20 cellular contexts compared by ENCODE assay signal in the genomic region with DNA sequence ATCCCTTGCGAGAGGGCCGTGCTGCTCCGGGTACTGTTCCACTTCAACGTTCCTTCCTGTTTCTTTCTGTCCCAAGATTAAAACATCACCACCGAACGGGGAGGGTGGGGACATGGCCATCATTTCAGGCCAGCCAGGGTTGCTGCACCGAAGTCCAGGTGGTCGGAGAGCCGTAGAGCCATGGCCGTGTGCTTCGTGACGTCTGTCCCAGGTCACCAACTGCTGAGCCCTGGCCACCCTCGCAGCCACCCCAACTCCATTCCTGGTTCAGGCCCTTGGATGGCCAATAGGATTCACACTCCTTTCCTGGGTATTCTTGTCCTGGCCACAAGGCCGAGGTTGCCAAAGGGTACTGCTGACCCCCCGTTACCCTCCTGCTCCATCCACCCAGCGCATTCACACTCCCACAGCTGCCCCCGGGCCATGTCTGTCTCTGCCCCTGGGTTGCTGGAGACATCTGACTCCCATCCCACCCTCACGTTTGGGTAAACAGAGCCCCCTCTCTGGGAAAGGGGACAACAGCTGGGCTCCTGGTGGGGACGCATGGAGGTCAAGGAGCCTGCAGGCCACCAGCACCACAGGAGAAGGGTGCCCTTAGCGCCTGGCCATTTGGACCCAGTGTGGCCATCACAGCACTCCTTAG.
DNase-seq lines count a peak whose midpoint lies in the region; ATAC-seq, FAIRE-seq and TF ChIP-seq lines count a peak whose summit lies in the region.
"Had no signal": no experiment of that assay in that cellular context is flagged by ENCODE, and none has a peak within 500 bp of the region (broad histone marks: within the 10 kb centered on the region; RNA-seq: fewer than 3 reads in every experiment).

No MANE protein-coding gene starts in this region.

- 0 out of 2 replicates have a peak overlapping the region, but pooled peaks have one; percentile 29 for H2BK15ac ChIP-seq in H1 (ENCODE audit: low read length)

- TF ChIP-seq POLR2A in H1 (IDR thresholded peaks at IDR 0.05; ENCODE audit: control extremely low read depth in 1 of 2, low read depth in 2 of 2, low read length in 2 of 2), result no peak
- TF ChIP-seq POLR2A in spleen (IDR thresholded peaks at IDR 0.05), result no peak

- H3K4me1 ChIP-seq in right atrium auricular region (no peaks in the 10 kb centered on the region), H1 (replicated peaks in 1 of 4; ENCODE audit: control insufficient read depth in 3 of 4, insufficient read depth in 4 of 4, low read length in 3 of 4) (peaks cover 0 to 7% (median 2%) of the 10 kb centered on the region in 4 experiments; a peak in 4 of 7 replicates), lower lobe of right lung (no peaks in the 10 kb centered on the region), spleen (no peaks in the 10 kb centered on the region)

- H3K27ac ChIP-seq in right atrium auricular region (no peak overlapping the region), H1 (ENCODE audit: low read depth, low read length) (no peak overlapping the region), lower lobe of right lung (no peak overlapping the region), spleen (no peak overlapping the region)
- H3K27ac ChIP-seq: BLaER1 treated with 17β-estradiol and CSF1 and Interleukin-3, amounts not matched to agents 10 nM and 100 nM; KMS-11 had no signal

- no peaks in the 10 kb centered on the region for H3K23me2 ChIP-seq in H1 (ENCODE audit: low read depth, low read length)

- H4K20me1 ChIP-seq in H1 (replicated peaks in 1 of 2; ENCODE audit: control insufficient read depth in 1 of 2, insufficient read depth in 2 of 2, low read length in 2 of 2), result peaks cover 0 to 3% of the 10 kb centered on the region in 2 experiments
- H4K20me1 ChIP-seq: BLaER1 treated with 17β-estradiol and CSF1 and Interleukin-3, amounts not matched to agents 10 nM and 100 nM had no signal

- H3K4me3 Mint-ChIP-seq in activated CD8-positive, alpha-beta memory T cell treated with anti-CD3 and anti-CD28 coated beads, Interleukin-2, amount 10 ng/mL, durations not matched to agents 7 days and 5 days, result no peak overlapping the region
- H3K4me3 Mint-ChIP-seq: CD8-positive, alpha-beta memory T cell had no signal

- no peaks in the 10 kb centered on the region for H3K79me2 ChIP-seq in H1 (ENCODE audit: control insufficient read depth in 1 of 2, insufficient read depth in 2 of 2, low read length in 2 of 2)

- no peak overlapping the region; the same call in 1 of the 2 replicates for H4K8ac ChIP-seq in H1 (ENCODE audit: extremely low read depth, insufficient read depth, low read length)

- intact Hi-C loops in Right ventricle myocardium superior (cut with DNase I), result no loop called here
- intact Hi-C loops in lower lobe of right lung (cut with DNase I), result no loop called here
- intact Hi-C loops in spleen (cut with DNase I; ENCODE audit: low total_unique reads), result no loop called here

- no peak for ATAC-seq in Right ventricle myocardium superior (ENCODE audit: poor library complexity)
- ATAC-seq in lower lobe of right lung, result no peak
- ATAC-seq in activated CD8-positive, alpha-beta memory T cell treated with anti-CD3 and anti-CD28 coated beads, Interleukin-2, amount 10 ng/mL, durations not matched to agents 7 days and 5 days, result no peak
- no peak for ATAC-seq in HG02571 (IDR thresholded peaks at IDR 0.05; ENCODE audit: unreplicated experiment)
- ATAC-seq: GM12878 had no signal

- no peak overlapping the region for H2AK5ac ChIP-seq in H1 (ENCODE audit: low read depth, low read length)

- H3K4me2 ChIP-seq in H1 (ENCODE audit: insufficient read depth in 1 of 2, low read depth in 2 of 2, low read length in 2 of 2), result no peak overlapping the region
- H3K4me2 ChIP-seq: BLaER1 treated with 17β-estradiol and CSF1 and Interleukin-3, amounts not matched to agents 10 nM and 100 nM; KMS-11 had no signal

- no peak overlapping the region for H2AFZ ChIP-seq in H1 (ENCODE audit: low read length)

- DNase-seq in Right ventricle myocardium superior (peak; percentile 22), right atrium auricular region (ENCODE audit: low spot score) (no peak), H1 (ENCODE audit: low read depth in 1 of 2, low spot score in 2 of 2) (no peak), lower lobe of right lung (peak; percentile 22), spleen (peak; percentile 36), GM19240 (ENCODE audit: insufficient read length, low spot score) (no peak)
- DNase-seq in activated CD8-positive, alpha-beta memory T cell treated with anti-CD3 and anti-CD28 coated beads, Interleukin-2, amount 10 ng/mL, durations not matched to agents 7 days and 5 days, result no peak
- DNase-seq: DMS53, EL, NCI-H1417, NCI-H187 treated with DMSO at 0.1 percent for 48 hours, NCI-H2227 treated with DMSO at 0.1 percent for 48 hours, NCI-H510A treated with DMSO at 0.1 percent for 48 hours, NCI-H774, SIG-M5 had no signal

- TF ChIP-seq EP300 in H1 (IDR thresholded peaks at IDR 0.05; ENCODE audit: borderline replicate concordance in 1 of 2, low read depth in 2 of 2, low read length in 2 of 2), result no peak

- POLR2A ChIA-PET in H1 (lab: Charles Lee; ENCODE audit: partially characterized antibody), result no interaction called here

- WGBS in H1 (ENCODE audit: extremely low coverage in 1 of 2, insufficient coverage in 1 of 2, insufficient read length in 1 of 2, insufficient replicate concordance in 2 of 2, low coverage in 1 of 2, low lambda C conversion rate in 2 of 2, missing lambda C conversion rate in 1 of 2), 2 experiments, result 88% methylated on average over 15 of the region's 20 CpGs; no CpG with 5 or more reads in 1 of the 2 experiments
- WGBS in spleen, 5 donors, result 89 to 95% (median 90%) methylated on average over 17 to 20 of the region's 20 CpGs

- H3K4me1 Mint-ChIP-seq in activated CD8-positive, alpha-beta memory T cell treated with anti-CD3 and anti-CD28 coated beads, Interleukin-2, amount 10 ng/mL, durations not matched to agents 7 days and 5 days, result no peaks in the 10 kb centered on the region
- H3K4me1 Mint-ChIP-seq: CD8-positive, alpha-beta memory T cell had no signal

- H3K27me3 ChIP-seq in right atrium auricular region (no peaks in the 10 kb centered on the region), H1 (replicated peaks in 1 of 4; ENCODE audit: control insufficient read depth in 3 of 4, extremely low read depth in 1 of 4, insufficient read depth in 3 of 4, low read length in 3 of 4) (no peaks in the 10 kb centered on the region), lower lobe of right lung (ENCODE audit: low read depth) (peaks cover 9% of the 10 kb centered on the region), spleen (replicated peaks in 1 of 7) (peaks cover 0 to 29% (median 0%) of the 10 kb centered on the region in 7 donors)
- H3K27me3 ChIP-seq: BLaER1 treated with 17β-estradiol and CSF1 and Interleukin-3, amounts not matched to agents 10 nM and 100 nM had no signal

- H3K79me1 ChIP-seq in H1 (ENCODE audit: low read depth, low read length), result no peaks in the 10 kb centered on the region

- H3K36me3 ChIP-seq in right atrium auricular region (no peaks in the 10 kb centered on the region), H1 (ENCODE audit: control insufficient read depth in 2 of 4, insufficient read depth in 4 of 4, low read length in 3 of 4) (no peaks in the 10 kb centered on the region), lower lobe of right lung (no peaks in the 10 kb centered on the region), spleen (no peaks in the 10 kb centered on the region)
- H3K36me3 ChIP-seq: BLaER1 treated with 17β-estradiol and CSF1 and Interleukin-3, amounts not matched to agents 10 nM and 100 nM had no signal

- H3K56ac ChIP-seq in H1 (replicated peaks; ENCODE audit: insufficient read length, low read depth, low read length), result no peak overlapping the region

- H3K36me3 Mint-ChIP-seq in activated CD8-positive, alpha-beta memory T cell treated with anti-CD3 and anti-CD28 coated beads, Interleukin-2, amount 10 ng/mL, durations not matched to agents 7 days and 5 days, result no peaks in the 10 kb centered on the region
- H3K36me3 Mint-ChIP-seq: CD8-positive, alpha-beta memory T cell had no signal

- H3K9ac ChIP-seq in H1 (replicated peaks in 1 of 4; ENCODE audit: extremely low read depth in 1 of 4, low read depth in 3 of 4, low read length in 3 of 4), result no peak overlapping the region
- H3K9ac ChIP-seq: BLaER1 treated with 17β-estradiol and CSF1 and Interleukin-3, amounts not matched to agents 10 nM and 100 nM; KMS-11 had no signal

- no peak for FAIRE-seq in H1 (lab: Jason Lieb, UNC)
- FAIRE-seq: GM12878 had no signal

- no peak overlapping the region for H4K5ac ChIP-seq in H1 (ENCODE audit: insufficient read length, low read depth, low read length)

- no peak overlapping the region for H3K27ac Mint-ChIP-seq in activated CD8-positive, alpha-beta memory T cell treated with anti-CD3 and anti-CD28 coated beads, Interleukin-2, amount 10 ng/mL, durations not matched to agents 7 days and 5 days
- H3K27ac Mint-ChIP-seq: CD8-positive, alpha-beta memory T cell had no signal

- no peak overlapping the region for H3K14ac ChIP-seq in H1 (ENCODE audit: insufficient read length)

- H3K4me3 ChIP-seq in right atrium auricular region (no peak overlapping the region), H1 (ENCODE audit: extremely low read depth in 1 of 4, insufficient read depth in 2 of 4, low read depth in 3 of 4, low read length in 4 of 4) (no peak overlapping the region), lower lobe of right lung (no peak overlapping the region), spleen (no peak overlapping the region)
- H3K4me3 ChIP-seq: BLaER1 treated with 17β-estradiol and CSF1 and Interleukin-3, amounts not matched to agents 10 nM and 100 nM; GM12878 had no signal

- CTCF ChIA-PET in H1 (lab: Charles Lee; ENCODE audit: partially characterized antibody), result no interaction called here
- CTCF ChIA-PET in activated CD8-positive, alpha-beta memory T cell treated with anti-CD3 and anti-CD28 coated beads, Interleukin-2, amount 10 ng/mL, durations not matched to agents 7 days and 5 days (lab: Charles Lee), result no interaction called here

- no peak overlapping the region for H2BK12ac ChIP-seq in H1 (ENCODE audit: low read depth, low read length)

- no peak overlapping the region for H2BK120ac ChIP-seq in H1 (replicated peaks; ENCODE audit: low read depth, low read length)

- H3K4ac ChIP-seq in H1 (replicated peaks; ENCODE audit: insufficient read length, low read depth, low read length), result no peak overlapping the region

- no peak overlapping the region for H3K23ac ChIP-seq in H1 (ENCODE audit: insufficient read length)

- no peaks in the 10 kb centered on the region for H3K9me3 Mint-ChIP-seq in activated CD8-positive, alpha-beta memory T cell treated with anti-CD3 and anti-CD28 coated beads, Interleukin-2, amount 10 ng/mL, durations not matched to agents 7 days and 5 days (ENCODE audit: low read depth)

- H3K18ac ChIP-seq in H1 (ENCODE audit: extremely low read depth, low read length), result no peak overlapping the region

- TF ChIP-seq RAD21 in H1 (IDR thresholded peaks at IDR 0.05 in 1 of 2, conservative IDR thresholded peaks at IDR 0.05 in 1 of 2; ENCODE audit: low read depth in 2 of 2, low read length in 2 of 2), result no peak

- no peak overlapping the region for H2BK20ac ChIP-seq in H1 (ENCODE audit: low read length)

- no peak overlapping the region for H2BK5ac ChIP-seq in H1 (ENCODE audit: low read depth, low read length)

- no peak for TF ChIP-seq CTCF in right atrium auricular region (IDR thresholded peaks at IDR 0.05)
- no peak for TF ChIP-seq CTCF in H1 (IDR thresholded peaks at IDR 0.05; ENCODE audit: control extremely low read depth in 1 of 3, insufficient read depth in 1 of 3, low read depth in 1 of 3, low read length in 3 of 3)
- no peak for TF ChIP-seq CTCF in lower lobe of right lung (IDR thresholded peaks at IDR 0.05)
- no peak for TF ChIP-seq CTCF in spleen (IDR thresholded peaks at IDR 0.05 in 8 of 11, conservative IDR thresholded peaks at IDR 0.05 in 3 of 11)

- no peaks in the 10 kb centered on the region for H3K27me3 Mint-ChIP-seq in activated CD8-positive, alpha-beta memory T cell treated with anti-CD3 and anti-CD28 coated beads, Interleukin-2, amount 10 ng/mL, durations not matched to agents 7 days and 5 days
- H3K27me3 Mint-ChIP-seq: CD8-positive, alpha-beta memory T cell had no signal

- H3K9me3 ChIP-seq in right atrium auricular region (no peaks in the 10 kb centered on the region), H1 (ENCODE audit: insufficient read depth in 2 of 2, low read depth in 1 of 2, low read length in 1 of 2) (no peaks in the 10 kb centered on the region), lower lobe of right lung (no peaks in the 10 kb centered on the region), spleen (no peaks in the 10 kb centered on the region)
- H3K9me3 ChIP-seq: BLaER1 treated with 17β-estradiol and CSF1 and Interleukin-3, amounts not matched to agents 10 nM and 100 nM had no signal

- H4K91ac ChIP-seq in H1 (replicated peaks; ENCODE audit: insufficient read length, low read length), result no peak overlapping the region

Comparison
In these comparisons a context has a peak if more than half of its experiments do, and no peak if none do; other contexts are left out.
1. DNase-seq: peak in Right ventricle myocardium superior (single experiment), lower lobe of right lung (single experiment) and spleen (single experiment); none in right atrium auricular region (single experiment), H1 (0 of 2), activated CD8-positive, alpha-beta memory T cell treated with anti-CD3 and anti-CD28 coated beads, Interleukin-2, amount 10 ng/mL, durations not matched to agents 7 days and 5 days (single experiment) and GM19240 (single experiment).